13 cellular contexts compared by ENCODE assay signal in the genomic region with DNA sequence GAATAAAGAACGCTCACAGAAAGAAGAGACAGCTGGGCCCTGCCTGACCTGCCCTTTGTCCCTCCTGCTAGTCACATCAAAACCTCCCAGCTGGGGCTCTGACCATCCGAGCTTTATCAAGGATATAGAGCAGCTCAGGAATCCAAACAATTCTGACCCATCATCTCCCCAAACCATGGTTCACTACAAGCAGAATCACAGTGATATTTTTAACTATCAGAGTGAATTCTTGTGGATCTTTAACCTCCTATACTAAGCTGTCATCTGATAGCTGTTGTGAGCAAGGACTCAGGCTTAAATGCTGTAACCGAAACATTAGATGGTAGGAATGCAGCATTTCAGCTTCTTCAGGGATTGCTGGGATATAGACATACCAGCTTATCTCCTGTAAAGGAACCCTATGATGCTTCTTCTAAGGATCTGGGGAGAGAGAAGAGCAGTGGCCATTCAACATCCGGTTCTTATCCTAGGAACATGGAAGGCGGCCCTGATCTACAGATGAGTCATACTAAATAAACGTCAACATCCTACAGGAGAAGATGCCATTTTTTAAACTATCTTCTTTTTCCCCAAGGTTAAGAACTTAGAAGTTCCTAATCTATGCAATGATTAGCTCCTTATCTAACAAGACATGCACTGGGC.
DNase-seq lines count a peak whose midpoint lies in the region; ATAC-seq and TF ChIP-seq lines count a peak whose summit lies in the region.
"Had no signal": no experiment of that assay in that cellular context is flagged by ENCODE, and none has a peak within 500 bp of the region (broad histone marks: within the 10 kb centered on the region; RNA-seq: fewer than 3 reads in every experiment).

No MANE protein-coding gene starts in this region.

- ATAC-seq in WTC11 (peak; percentile 76), foreskin keratinocyte (peak; percentile 37), HG02885 (IDR thresholded peaks at IDR 0.05; ENCODE audit: poor library complexity, unreplicated experiment) (no peak), HG03039 (IDR thresholded peaks at IDR 0.05; ENCODE audit: unreplicated experiment) (no peak)

- peaks cover 17% of the 10 kb centered on the region for H3K4me1 Mint-ChIP-seq in WTC11

- CTCF ChIA-PET in WTC11 (lab: Charles Lee): interaction anchor here (0.5 to 2.5 kb wide), 5 partner anchors 8 to 259 kb away, joined by 3 to 8 read pairs (median 3); a partner anchor contains a TSS

- H3K27ac Mint-ChIP-seq in WTC11: no peak overlapping the region

- no peaks in the 10 kb centered on the region; the same call in 1 of the 2 replicates for H3K36me3 Mint-ChIP-seq in WTC11

- H3K9me3 Mint-ChIP-seq in WTC11: no peaks in the 10 kb centered on the region

- TF ChIP-seq CTCF in WTC11 (IDR thresholded peaks at IDR 0.05): no peak
- TF ChIP-seq CTCF in foreskin keratinocyte (conservative IDR thresholded peaks at IDR 0.05): no peak

- peak; percentile 84 for DNase-seq in EL
- DNase-seq in WTC11 (ENCODE audit: low spot score): no peak
- no peak for DNase-seq in foreskin keratinocyte
- DNase-seq in retina: peak; percentile 47
- DNase-seq in RKO (ENCODE audit: low spot score): no peak
- DNase-seq in NCI-H1930 (lab: John Stamatoyannopoulos, UW): no peak
- DNase-seq: activated CD4-positive, CD25-positive, alpha-beta regulatory T cell; activated naive CD4-positive, alpha-beta T cell; DMS 273 treated with DMSO at 0.1 percent for 48 hours; NCI-H1436 treated with DMSO at 0.1 percent for 48 hours had no signal

- POLR2A ChIA-PET in WTC11 (lab: Charles Lee): interaction anchor here (0.5 kb wide), 1 partner anchor 370 kb away, joined by 3 read pairs; no protein-coding TSS in a partner anchor

- H3K4me1 ChIP-seq in foreskin keratinocyte: peaks cover 4% of the 10 kb centered on the region

- no peaks in the 10 kb centered on the region for H3K27me3 ChIP-seq in foreskin keratinocyte

- H3K27ac ChIP-seq in foreskin keratinocyte: no peak overlapping the region
- H3K27ac ChIP-seq: thoracic aorta had no signal

- H3K27me3 Mint-ChIP-seq in WTC11 (ENCODE audit: low read depth): no peaks in the 10 kb centered on the region

- no peak overlapping the region for H3K4me3 Mint-ChIP-seq in WTC11

TF ChIP-seq in WTC11, 78 proteins besides CTCF, POLR2A, EP300 and RAD21:
- TF ChIP-seq ZNF317 (CRISPR knock-in tag; IDR thresholded peaks at IDR 0.05; ENCODE audit: borderline replicate concordance, low read depth): no peak

Comparison
In these comparisons a context has a peak if more than half of its experiments do, and no peak if none do; other contexts are left out.
1. DNase-seq: peak in EL (single experiment) and retina (single experiment); none in WTC11 (single experiment), foreskin keratinocyte (0 of 2), RKO (single experiment) and NCI-H1930 (0 of 2).
2. ATAC-seq: peak in WTC11 (single experiment) and foreskin keratinocyte (single experiment); none in HG02885 (single experiment) and HG03039 (single experiment).